1 cellular context compared by ENCODE assay signal in the genomic region with DNA sequence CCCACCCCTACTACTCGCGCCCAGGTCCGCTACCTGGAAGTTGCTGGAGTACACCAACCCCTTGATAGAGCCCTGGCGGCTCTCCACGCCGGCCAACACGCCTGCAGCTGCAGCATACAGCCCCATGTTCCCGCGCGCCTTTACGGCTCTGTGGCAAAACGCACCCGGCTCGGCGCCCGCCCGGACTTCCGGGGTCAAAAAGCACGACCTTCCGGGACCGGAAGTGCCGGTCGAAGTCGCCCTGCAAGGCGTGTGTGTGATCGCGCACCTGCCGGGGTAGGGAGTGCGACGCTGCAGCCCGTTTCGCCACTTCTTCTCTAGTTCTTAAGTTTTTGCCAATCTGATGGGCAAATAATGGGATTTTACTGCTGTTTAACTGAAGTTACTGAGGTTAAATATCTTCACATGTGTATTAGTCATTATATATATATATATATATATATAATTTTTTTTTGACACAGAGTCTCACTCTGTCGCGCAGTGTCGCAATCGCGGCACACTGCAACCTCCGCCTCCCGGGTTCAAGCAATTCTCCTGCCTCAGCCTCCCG.
TF ChIP-seq lines count a peak whose summit lies in the region.

A gene (minus strand): TSS at position 162 of the 550 bp plus-strand sequence. CDS start 36 bp downstream, at position 126.

TF ChIP-seq in SK-N-SH, 30 proteins besides CTCF, POLR2A, EP300 and RAD21:
- TF ChIP-seq FOXM1 (IDR thresholded peaks at IDR 0.05; ENCODE audit: low read depth) (no peak), NFIC (IDR thresholded peaks at IDR 0.05; ENCODE audit: borderline replicate concordance) (no peak), JUND (IDR thresholded peaks at IDR 0.05) (no peak), RFX5 (IDR thresholded peaks at IDR 0.05; ENCODE audit: low read length) (no peak), YY1 (IDR thresholded peaks at IDR 0.05; ENCODE audit: low read depth) (peak; percentile 80), SIN3A (IDR thresholded peaks at IDR 0.05; ENCODE audit: borderline replicate concordance, low read depth, low read length) (peak; percentile 91; the same call in 1 of the 2 replicates), POLR2AphosphoS5 (IDR thresholded peaks at IDR 0.05; ENCODE audit: low read depth, low read length) (peak; percentile 95), GATA2 (CRISPR knock-in tag; IDR thresholded peaks at IDR 0.05) (no peak), FOXJ3 (CRISPR knock-in tag; IDR thresholded peaks at IDR 0.05) (peak; percentile 32; the same call in 1 of the 2 replicates), GABPA (IDR thresholded peaks at IDR 0.05; ENCODE audit: low read depth) (peak; percentile 98), CHD2 (IDR thresholded peaks at IDR 0.05; ENCODE audit: low read length, partially characterized antibody) (peak; percentile 84), ELF1 (IDR thresholded peaks at IDR 0.05) (peak; percentile 99), TCF12 (IDR thresholded peaks at IDR 0.05) (no peak; the same call in 1 of the 2 replicates), MXI1 (IDR thresholded peaks at IDR 0.05; ENCODE audit: low read depth, low read length) (peak; percentile 98), RCOR1 (IDR thresholded peaks at IDR 0.05; ENCODE audit: low read length) (peak; percentile 79), FOSL2 (IDR thresholded peaks at IDR 0.05; ENCODE audit: borderline replicate concordance, low read depth) (no peak), EZH2phosphoT487 (IDR thresholded peaks at IDR 0.05; ENCODE audit: borderline replicate concordance, low read depth) (no peak), TEAD4 (IDR thresholded peaks at IDR 0.05; ENCODE audit: borderline replicate concordance, insufficient read depth) (0 out of 2 replicates have a peak, but pooled peaks have one; percentile 24), TAF1 (IDR thresholded peaks at IDR 0.05; ENCODE audit: borderline replicate concordance, low read depth, low read length) (peak; percentile 79), RXRA (IDR thresholded peaks at IDR 0.05; ENCODE audit: borderline replicate concordance, low read depth) (no peak), SMC3 (IDR thresholded peaks at IDR 0.05; ENCODE audit: low read depth, low read length) (no peak), NRF1 (IDR thresholded peaks at IDR 0.05; ENCODE audit: low read depth, low read length) (no peak), MEF2A (IDR thresholded peaks at IDR 0.05; ENCODE audit: borderline replicate concordance, low read depth) (no peak)
- TF ChIP-seq, protein P1, sequence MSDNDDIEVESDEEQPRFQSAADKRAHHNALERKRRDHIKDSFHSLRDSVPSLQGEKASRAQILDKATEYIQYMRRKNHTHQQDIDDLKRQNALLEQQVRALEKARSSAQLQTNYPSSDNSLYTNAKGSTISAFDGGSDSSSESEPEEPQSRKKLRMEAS (IDR thresholded peaks at IDR 0.05; ENCODE audit: low read depth) = peak; percentile 100
- TF ChIP-seq, protein P2, sequence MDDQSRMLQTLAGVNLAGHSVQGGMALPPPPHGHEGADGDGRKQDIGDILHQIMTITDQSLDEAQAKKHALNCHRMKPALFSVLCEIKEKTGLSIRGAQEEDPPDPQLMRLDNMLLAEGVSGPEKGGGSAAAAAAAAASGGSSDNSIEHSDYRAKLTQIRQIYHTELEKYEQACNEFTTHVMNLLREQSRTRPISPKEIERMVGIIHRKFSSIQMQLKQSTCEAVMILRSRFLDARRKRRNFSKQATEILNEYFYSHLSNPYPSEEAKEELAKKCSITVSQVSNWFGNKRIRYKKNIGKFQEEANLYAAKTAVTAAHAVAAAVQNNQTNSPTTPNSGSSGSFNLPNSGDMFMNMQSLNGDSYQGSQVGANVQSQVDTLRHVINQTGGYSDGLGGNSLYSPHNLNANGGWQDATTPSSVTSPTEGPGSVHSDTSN (IDR thresholded peaks at IDR 0.05) = no peak; the same call in 1 of the 2 replicates
- TF ChIP-seq, protein P3, sequence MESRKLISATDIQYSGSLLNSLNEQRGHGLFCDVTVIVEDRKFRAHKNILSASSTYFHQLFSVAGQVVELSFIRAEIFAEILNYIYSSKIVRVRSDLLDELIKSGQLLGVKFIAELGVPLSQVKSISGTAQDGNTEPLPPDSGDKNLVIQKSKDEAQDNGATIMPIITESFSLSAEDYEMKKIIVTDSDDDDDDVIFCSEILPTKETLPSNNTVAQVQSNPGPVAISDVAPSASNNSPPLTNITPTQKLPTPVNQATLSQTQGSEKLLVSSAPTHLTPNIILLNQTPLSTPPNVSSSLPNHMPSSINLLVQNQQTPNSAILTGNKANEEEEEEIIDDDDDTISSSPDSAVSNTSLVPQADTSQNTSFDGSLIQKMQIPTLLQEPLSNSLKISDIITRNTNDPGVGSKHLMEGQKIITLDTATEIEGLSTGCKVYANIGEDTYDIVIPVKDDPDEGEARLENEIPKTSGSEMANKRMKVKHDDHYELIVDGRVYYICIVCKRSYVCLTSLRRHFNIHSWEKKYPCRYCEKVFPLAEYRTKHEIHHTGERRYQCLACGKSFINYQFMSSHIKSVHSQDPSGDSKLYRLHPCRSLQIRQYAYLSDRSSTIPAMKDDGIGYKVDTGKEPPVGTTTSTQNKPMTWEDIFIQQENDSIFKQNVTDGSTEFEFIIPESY (IDR thresholded peaks at IDR 0.05; ENCODE audit: borderline replicate concordance, low read depth) = 0 out of 2 replicates have a peak, but pooled peaks have one; percentile 11
- TF ChIP-seq, protein P4, sequence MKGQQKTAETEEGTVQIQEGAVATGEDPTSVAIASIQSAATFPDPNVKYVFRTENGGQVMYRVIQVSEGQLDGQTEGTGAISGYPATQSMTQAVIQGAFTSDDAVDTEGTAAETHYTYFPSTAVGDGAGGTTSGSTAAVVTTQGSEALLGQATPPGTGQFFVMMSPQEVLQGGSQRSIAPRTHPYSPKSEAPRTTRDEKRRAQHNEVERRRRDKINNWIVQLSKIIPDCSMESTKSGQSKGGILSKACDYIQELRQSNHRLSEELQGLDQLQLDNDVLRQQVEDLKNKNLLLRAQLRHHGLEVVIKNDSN (IDR thresholded peaks at IDR 0.05; ENCODE audit: borderline replicate concordance, low read depth) = no peak
- TF ChIP-seq, protein P5, sequence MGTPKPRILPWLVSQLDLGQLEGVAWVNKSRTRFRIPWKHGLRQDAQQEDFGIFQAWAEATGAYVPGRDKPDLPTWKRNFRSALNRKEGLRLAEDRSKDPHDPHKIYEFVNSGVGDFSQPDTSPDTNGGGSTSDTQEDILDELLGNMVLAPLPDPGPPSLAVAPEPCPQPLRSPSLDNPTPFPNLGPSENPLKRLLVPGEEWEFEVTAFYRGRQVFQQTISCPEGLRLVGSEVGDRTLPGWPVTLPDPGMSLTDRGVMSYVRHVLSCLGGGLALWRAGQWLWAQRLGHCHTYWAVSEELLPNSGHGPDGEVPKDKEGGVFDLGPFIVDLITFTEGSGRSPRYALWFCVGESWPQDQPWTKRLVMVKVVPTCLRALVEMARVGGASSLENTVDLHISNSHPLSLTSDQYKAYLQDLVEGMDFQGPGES (IDR thresholded peaks at IDR 0.05; ENCODE audit: low read depth, low read length) = no peak
- TF ChIP-seq, protein P6, sequence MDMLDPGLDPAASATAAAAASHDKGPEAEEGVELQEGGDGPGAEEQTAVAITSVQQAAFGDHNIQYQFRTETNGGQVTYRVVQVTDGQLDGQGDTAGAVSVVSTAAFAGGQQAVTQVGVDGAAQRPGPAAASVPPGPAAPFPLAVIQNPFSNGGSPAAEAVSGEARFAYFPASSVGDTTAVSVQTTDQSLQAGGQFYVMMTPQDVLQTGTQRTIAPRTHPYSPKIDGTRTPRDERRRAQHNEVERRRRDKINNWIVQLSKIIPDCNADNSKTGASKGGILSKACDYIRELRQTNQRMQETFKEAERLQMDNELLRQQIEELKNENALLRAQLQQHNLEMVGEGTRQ (IDR thresholded peaks at IDR 0.05; ENCODE audit: borderline replicate concordance, low read depth, low read length) = no peak
- TF ChIP-seq, protein P7, sequence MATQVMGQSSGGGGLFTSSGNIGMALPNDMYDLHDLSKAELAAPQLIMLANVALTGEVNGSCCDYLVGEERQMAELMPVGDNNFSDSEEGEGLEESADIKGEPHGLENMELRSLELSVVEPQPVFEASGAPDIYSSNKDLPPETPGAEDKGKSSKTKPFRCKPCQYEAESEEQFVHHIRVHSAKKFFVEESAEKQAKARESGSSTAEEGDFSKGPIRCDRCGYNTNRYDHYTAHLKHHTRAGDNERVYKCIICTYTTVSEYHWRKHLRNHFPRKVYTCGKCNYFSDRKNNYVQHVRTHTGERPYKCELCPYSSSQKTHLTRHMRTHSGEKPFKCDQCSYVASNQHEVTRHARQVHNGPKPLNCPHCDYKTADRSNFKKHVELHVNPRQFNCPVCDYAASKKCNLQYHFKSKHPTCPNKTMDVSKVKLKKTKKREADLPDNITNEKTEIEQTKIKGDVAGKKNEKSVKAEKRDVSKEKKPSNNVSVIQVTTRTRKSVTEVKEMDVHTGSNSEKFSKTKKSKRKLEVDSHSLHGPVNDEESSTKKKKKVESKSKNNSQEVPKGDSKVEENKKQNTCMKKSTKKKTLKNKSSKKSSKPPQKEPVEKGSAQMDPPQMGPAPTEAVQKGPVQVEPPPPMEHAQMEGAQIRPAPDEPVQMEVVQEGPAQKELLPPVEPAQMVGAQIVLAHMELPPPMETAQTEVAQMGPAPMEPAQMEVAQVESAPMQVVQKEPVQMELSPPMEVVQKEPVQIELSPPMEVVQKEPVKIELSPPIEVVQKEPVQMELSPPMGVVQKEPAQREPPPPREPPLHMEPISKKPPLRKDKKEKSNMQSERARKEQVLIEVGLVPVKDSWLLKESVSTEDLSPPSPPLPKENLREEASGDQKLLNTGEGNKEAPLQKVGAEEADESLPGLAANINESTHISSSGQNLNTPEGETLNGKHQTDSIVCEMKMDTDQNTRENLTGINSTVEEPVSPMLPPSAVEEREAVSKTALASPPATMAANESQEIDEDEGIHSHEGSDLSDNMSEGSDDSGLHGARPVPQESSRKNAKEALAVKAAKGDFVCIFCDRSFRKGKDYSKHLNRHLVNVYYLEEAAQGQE (IDR thresholded peaks at IDR 0.05; ENCODE audit: low read depth, low read length) = peak; percentile 47; the same call in 1 of the 2 replicates
